ENCODE assay signal across 1 cellular context in genomic region chr3:11770477-11771381, GRCh38.
TF ChIP-seq lines count a peak whose summit lies in the region.

No MANE protein-coding gene starts in this region.

TF ChIP-seq in K562, 482 proteins besides CTCF, POLR2A, EP300 and RAD21 (continued from another document and continues in another):
- TF ChIP-seq PRDM10 (IDR thresholded peaks at IDR 0.05; ENCODE audit: partially characterized antibody) (peak; percentile 97), ZNF408 (CRISPR knock-in tag; IDR thresholded peaks at IDR 0.05; ENCODE audit: low read depth) (no peak), ZBTB34 (CRISPR knock-in tag; IDR thresholded peaks at IDR 0.05) (no peak), ETV5 (CRISPR knock-in tag; IDR thresholded peaks at IDR 0.05; ENCODE audit: low read depth) (no peak), MLX (CRISPR knock-in tag; conservative IDR thresholded peaks at IDR 0.05) (no peak), POLR3A (IDR thresholded peaks at IDR 0.05; ENCODE audit: borderline replicate concordance, extremely low read depth, insufficient read depth, insufficient read length) (no peak), JUN (IDR thresholded peaks at IDR 0.05; ENCODE audit: borderline replicate concordance, low read depth, low read length) (no peak; the same call in 1 of the 2 replicates), JUN (CRISPR knock-in tag; IDR thresholded peaks at IDR 0.05; ENCODE audit: borderline replicate concordance) (no peak), SMARCE1 (IDR thresholded peaks at IDR 0.05) (no peak), CREM (IDR thresholded peaks at IDR 0.05; ENCODE audit: low read depth) (peak; percentile 47), TRIM24 (IDR thresholded peaks at IDR 0.05) (0 out of 4 replicates have a peak, but pooled peaks of 1 of the 2 experiments have one; percentile 33), PTRF (tag; IDR thresholded peaks at IDR 0.05) (no peak), PHF20 (IDR thresholded peaks at IDR 0.05; ENCODE audit: partially characterized antibody) (no peak), SMARCA4 (IDR thresholded peaks at IDR 0.05) (no peak), ZBTB33 (CRISPR knock-in tag; IDR thresholded peaks at IDR 0.05) (no peak), MTA3 (IDR thresholded peaks at IDR 0.05; ENCODE audit: borderline replicate concordance) (peak; percentile 29; the same call in 1 of the 2 replicates), ATF7 (IDR thresholded peaks at IDR 0.05) (peak; percentile 98), YBX1 (IDR thresholded peaks at IDR 0.05) (no peak), ZFP91 (CRISPR knock-in tag; IDR thresholded peaks at IDR 0.05) (no peak), L3MBTL2 (IDR thresholded peaks at IDR 0.05) (peak; percentile 97), FOSL1 (tag; conservative IDR thresholded peaks at IDR 0.05) (peak; percentile 44; the same call in 1 of the 2 replicates), CBX1 (IDR thresholded peaks at IDR 0.05; ENCODE audit: low read depth) (no peak), EGR1 (conservative IDR thresholded peaks at IDR 0.05) (no peak), ZBTB7A (IDR thresholded peaks at IDR 0.05; ENCODE audit: borderline replicate concordance, control insufficient read depth, low read depth, low read length) (no peak; the same call in 1 of the 2 replicates), ZNF174 (CRISPR knock-in tag; IDR thresholded peaks at IDR 0.05) (no peak), ZNF75A (CRISPR knock-in tag; IDR thresholded peaks at IDR 0.05) (no peak), TSC22D4 (tag; IDR thresholded peaks at IDR 0.05) (no peak), KAT7 (CRISPR knock-in tag; IDR thresholded peaks at IDR 0.05; ENCODE audit: borderline replicate concordance) (no peak), RHOXF2B (CRISPR knock-in tag; conservative IDR thresholded peaks at IDR 0.05) (no peak), MLLT1 (IDR thresholded peaks at IDR 0.05) (no peak), C11orf30 (IDR thresholded peaks at IDR 0.05; ENCODE audit: low read depth) (peak; percentile 80), HNRNPH1 (optimal IDR thresholded peaks at IDR 0.05; ENCODE audit: low read depth, low read length) (no peak), HEY1 (CRISPR knock-in tag; IDR thresholded peaks at IDR 0.05; ENCODE audit: borderline replicate concordance) (no peak), POLR3G (IDR thresholded peaks at IDR 0.05; ENCODE audit: extremely low read depth, insufficient read length, insufficient replicate concordance) (no peak), ARID2 (IDR thresholded peaks at IDR 0.05) (no peak), ZBED1 (IDR thresholded peaks at IDR 0.05) (no peak), ZKSCAN8 (CRISPR knock-in tag; IDR thresholded peaks at IDR 0.05) (no peak), ZNF121 (CRISPR knock-in tag; conservative IDR thresholded peaks at IDR 0.05) (no peak), ZNF511 (CRISPR knock-in tag; IDR thresholded peaks at IDR 0.05) (peak; percentile 46; the same call in 1 of the 2 replicates), NCOA1 (IDR thresholded peaks at IDR 0.05; ENCODE audit: low read depth) (no peak), PKNOX1 (IDR thresholded peaks at IDR 0.05) (peak; percentile 86), RBBP5 (IDR thresholded peaks at IDR 0.05; ENCODE audit: borderline replicate concordance, insufficient read depth, low read length, poor library complexity, severe bottlenecking) (no peak), ARID3B (CRISPR knock-in tag; IDR thresholded peaks at IDR 0.05; ENCODE audit: borderline replicate concordance) (no peak), ZNF695 (CRISPR knock-in tag; IDR thresholded peaks at IDR 0.05) (no peak), CHAMP1 (IDR thresholded peaks at IDR 0.05) (no peak), ZBTB49 (CRISPR knock-in tag; IDR thresholded peaks at IDR 0.05; ENCODE audit: borderline replicate concordance) (no peak), TEAD1 (CRISPR knock-in tag; IDR thresholded peaks at IDR 0.05) (peak; percentile 38 to 96; a peak in 2 of 4 replicates)
